Comparison of ENCODE assay signal across 8 cellular contexts in the genomic region with DNA sequence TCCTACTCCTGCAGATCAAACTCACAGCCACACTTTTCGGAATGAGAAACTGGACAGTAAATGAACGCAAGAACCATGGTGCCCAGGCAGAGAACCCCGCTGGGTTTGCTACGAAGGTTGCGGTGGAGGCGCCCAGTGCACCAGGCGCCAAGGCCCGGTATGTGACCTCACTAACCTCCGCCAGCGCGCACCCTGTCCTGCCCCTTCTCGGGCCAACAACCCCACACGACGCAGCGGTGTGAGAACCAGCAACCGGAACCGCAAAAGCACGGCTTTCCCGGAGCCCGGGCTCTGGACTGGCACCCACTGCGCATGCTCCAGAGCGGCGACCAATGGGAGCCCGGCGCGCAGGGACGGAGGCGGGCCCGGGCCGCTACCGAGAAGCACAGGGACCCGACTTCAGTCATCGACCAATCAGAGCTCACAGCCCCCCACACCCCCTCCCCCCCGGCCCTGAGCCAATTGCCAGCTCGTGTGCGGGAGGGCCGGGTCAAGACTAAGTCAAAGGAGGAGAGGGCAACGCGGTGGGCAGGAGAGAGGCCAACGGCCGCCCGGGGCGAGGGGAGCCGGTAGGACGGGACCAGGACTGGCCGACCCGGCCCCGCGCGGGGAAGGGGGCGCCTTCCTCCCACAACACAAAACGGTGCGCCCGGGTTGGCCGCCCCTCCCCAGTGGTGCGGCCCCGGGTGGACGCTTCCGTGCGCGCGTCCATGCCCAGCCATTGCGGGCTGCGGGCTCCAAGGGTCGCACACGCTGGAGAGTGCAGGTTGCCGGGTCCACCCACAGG. TPM values are rescaled to one million over a fixed set of nuclear protein-coding genes. Genes with fewer than 3 reads are reported as not detected.
A peak's percentile ranks its signal among the peaks of the same experiment; 100 is the strongest.
DNase-seq lines count a peak whose midpoint lies in the region; ATAC-seq and FAIRE-seq lines count a peak whose summit lies in the region.

No MANE protein-coding gene starts in this region.

- no peaks in the 10 kb centered on the region for H3K9me3 Mint-ChIP-seq in T-helper 1 cell treated with Interleukin-12 subunit alpha and Interleukin-12 subunit beta and Interleukin-4 antibody, amounts not matched to agents 30 μg/mL and 1 μg/mL, for 36 hours

- H3K4me1 Mint-ChIP-seq in T-helper 1 cell treated with Interleukin-12 subunit alpha and Interleukin-12 subunit beta and Interleukin-4 antibody, amounts not matched to agents 30 μg/mL and 1 μg/mL, for 36 hours (ENCODE audit: low read depth), result peaks cover 11% of the 10 kb centered on the region

- DNase-seq in NCI-H1694 treated with DMSO at 0.1 percent for 48 hours (lab: John Stamatoyannopoulos, UW) (peak; percentile 75), amygdala (lab: John Stamatoyannopoulos, UW) (peak; percentile 6 to 89 (median 77)), left ventricle myocardium superior (peak; percentile 94), pulmonary artery endothelial cell (ENCODE audit: low read depth, low spot score) (peak; percentile 32), urothelium cell line (ENCODE audit: low spot score) (peak; percentile 96)

- H3K27ac Mint-ChIP-seq in T-helper 1 cell treated with Interleukin-12 subunit alpha and Interleukin-12 subunit beta and Interleukin-4 antibody, amounts not matched to agents 30 μg/mL and 1 μg/mL, for 36 hours, result peak overlapping the region; percentile 88

- peak overlapping the region; percentile 91 for H3K4me3 Mint-ChIP-seq in T-helper 1 cell treated with Interleukin-12 subunit alpha and Interleukin-12 subunit beta and Interleukin-4 antibody, amounts not matched to agents 30 μg/mL and 1 μg/mL, for 36 hours

- ATAC-seq in GM18499 (IDR thresholded peaks at IDR 0.05; ENCODE audit: insufficient read depth, unreplicated experiment) (peak; percentile 66), HG02938 (IDR thresholded peaks at IDR 0.05; ENCODE audit: unreplicated experiment) (peak; percentile 86), left ventricle myocardium superior (peak; percentile 100)

- intact Hi-C loops in left ventricle myocardium superior (cut with micrococcal nuclease), result no loop called here

- H3K27me3 Mint-ChIP-seq in T-helper 1 cell treated with Interleukin-12 subunit alpha and Interleukin-12 subunit beta and Interleukin-4 antibody, amounts not matched to agents 30 μg/mL and 1 μg/mL, for 36 hours (ENCODE audit: low read depth), result no peaks in the 10 kb centered on the region

- H3K36me3 Mint-ChIP-seq in T-helper 1 cell treated with Interleukin-12 subunit alpha and Interleukin-12 subunit beta and Interleukin-4 antibody, amounts not matched to agents 30 μg/mL and 1 μg/mL, for 36 hours (ENCODE audit: low read depth), result no peaks in the 10 kb centered on the region

- peak; percentile 17 for FAIRE-seq in urothelium cell line (lab: Jason Lieb, UNC)

RNA-seq across cellular contexts. Expression of a gene that starts 7.3 kb away (rescaled TPM):
- 2.6 TPM for total RNA-seq in left ventricle myocardium superior
- total RNA-seq in pulmonary artery endothelial cell, result not detected in 2 replicates

RNA-seq across cellular contexts. Expression of a gene that starts 20.2 kb away (rescaled TPM):
- total RNA-seq in left ventricle myocardium superior, result 2.4 TPM
- 8.0 and 12.2 TPM in 2 replicates for total RNA-seq in pulmonary artery endothelial cell

Comparison
In these comparisons a context has a peak if more than half of its experiments do, and no peak if none do; other contexts are left out.
1. Peak in every context shown above with its lines: DNase-seq and ATAC-seq.
2. DNase-seq: peak in every context shown above with its lines; median percentile 96 in urothelium cell line; 94 in left ventricle myocardium superior; 77 in amygdala; 75 in NCI-H1694 treated with DMSO at 0.1 percent for 48 hours; 32 in pulmonary artery endothelial cell.